Comparison of ENCODE assay signal across 26 cellular contexts in the genomic region with DNA sequence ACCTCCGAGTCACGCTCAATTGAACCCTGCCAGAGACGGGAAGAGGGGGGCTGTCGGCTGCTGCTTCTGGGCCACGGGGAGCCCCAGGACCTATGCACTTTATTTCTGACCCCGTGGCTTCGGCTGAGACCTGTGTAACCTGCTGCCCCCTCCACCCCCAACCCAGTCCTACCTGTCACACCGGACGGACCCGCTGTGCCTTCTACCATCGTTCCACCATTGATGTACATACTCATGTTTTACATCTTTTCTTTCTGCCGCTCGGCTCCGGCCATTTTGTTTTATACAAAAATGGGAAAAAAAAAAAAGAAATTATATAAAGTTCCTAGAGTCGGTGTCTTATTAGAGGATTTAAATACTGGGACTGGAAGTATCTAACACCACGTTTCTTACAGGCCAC. TPM values are rescaled to one million over a fixed set of nuclear protein-coding genes. Genes with fewer than 3 reads are reported as not detected.
DNase-seq lines count a peak whose midpoint lies in the region; ATAC-seq and TF ChIP-seq lines count a peak whose summit lies in the region.
"Had no signal": no experiment of that assay in that cellular context is flagged by ENCODE, and none has a peak within 500 bp of the region (broad histone marks: within the 10 kb centered on the region; RNA-seq: fewer than 3 reads in every experiment).

No MANE protein-coding gene starts in this region.

- H3K14ac ChIP-seq in trophoblast cell (ENCODE audit: low read length) = no peak overlapping the region

- H2BK120ac ChIP-seq in trophoblast cell (ENCODE audit: insufficient read depth, low read length, poor library complexity) = no peak overlapping the region

- H3K79me2 ChIP-seq in GM23338 (replicated peaks; ENCODE audit: insufficient read depth) = no peaks in the 10 kb centered on the region
- no peaks in the 10 kb centered on the region for H3K79me2 ChIP-seq in trophoblast cell (ENCODE audit: control insufficient read depth, insufficient read depth, low read length, poor library complexity)

- H3K4me2 ChIP-seq in GM23338 (no peak overlapping the region), trophoblast cell (ENCODE audit: low read length) (no peak overlapping the region)
- H3K4me2 ChIP-seq: BLaER1 had no signal

- H3K9ac ChIP-seq in trophoblast cell (ENCODE audit: low read length) = no peak overlapping the region
- H3K9ac ChIP-seq: BLaER1 had no signal

- no peak overlapping the region for H4K8ac ChIP-seq in trophoblast cell (ENCODE audit: low read depth, low read length)

- peaks cover 13% of the 10 kb centered on the region; the same call in 1 of the 2 replicates for H3K4me1 ChIP-seq in GM23338 (ENCODE audit: insufficient read depth)
- peaks cover 0 to 6% of the 10 kb centered on the region in 2 donors for H3K4me1 ChIP-seq in esophagus (ENCODE audit: control insufficient read depth in 2 of 2, insufficient read depth in 2 of 2, low read length in 1 of 2)
- peaks cover 3% of the 10 kb centered on the region in 2 experiments for H3K4me1 ChIP-seq in trophoblast cell (ENCODE audit: control insufficient read depth in 1 of 2, insufficient read depth in 2 of 2, low read length in 2 of 2)
- peaks cover 3 to 21% (median 13%) of the 10 kb centered on the region in 9 donors for H3K4me1 ChIP-seq in heart right ventricle

- H3K36me3 Mint-ChIP-seq in GM23338 (ENCODE audit: low read depth) (peaks cover 67% of the 10 kb centered on the region), glutamatergic neuron (ENCODE audit: unreplicated experiment) (no peaks in the 10 kb centered on the region)

- POLR2A ChIA-PET in RWPE1 (lab: Yijun Ruan, JAX; ENCODE audit: low non-redundant PET) = no interaction called here

- TF ChIP-seq CTCF in GM23338 (conservative IDR thresholded peaks at IDR 0.05; ENCODE audit: low read depth in 2 of 2) (no peak), RWPE1 (conservative IDR thresholded peaks at IDR 0.05; ENCODE audit: low read depth) (no peak), heart right ventricle (IDR thresholded peaks at IDR 0.05) (no peak), glutamatergic neuron (IDR thresholded peaks at IDR 0.05; ENCODE audit: partially characterized antibody, unreplicated experiment) (no peak)

- H3K27ac ChIP-seq in GM23338 (ENCODE audit: low read depth) (no peak overlapping the region), RWPE1 (peak overlapping the region; percentile 54), esophagus (ENCODE audit: low read depth in 2 of 2, low read length in 1 of 2) (peak overlapping the region; percentile 39 to 62), trophoblast cell (ENCODE audit: low read depth, low read length) (no peak overlapping the region), heart right ventricle (no peak overlapping the region)
- H3K27ac ChIP-seq: BLaER1, SK-N-MC had no signal

- H3K27ac Mint-ChIP-seq in GM23338 (no peak overlapping the region), glutamatergic neuron (ENCODE audit: unreplicated experiment) (no peak overlapping the region)
- H3K27ac Mint-ChIP-seq: CD4-positive, CD25-positive, alpha-beta regulatory T cell had no signal

- no peak overlapping the region for H3K18ac ChIP-seq in trophoblast cell (ENCODE audit: low read length)

- no peaks in the 10 kb centered on the region for H3K27me3 ChIP-seq in GM23338 (ENCODE audit: insufficient read depth)
- H3K27me3 ChIP-seq in esophagus (ENCODE audit: control insufficient read depth in 1 of 2, insufficient read depth in 2 of 2, low read length in 2 of 2) = no peaks in the 10 kb centered on the region
- H3K27me3 ChIP-seq in trophoblast cell (ENCODE audit: insufficient read depth, low read length) = no peaks in the 10 kb centered on the region
- no peaks in the 10 kb centered on the region for H3K27me3 ChIP-seq in heart right ventricle
- H3K27me3 ChIP-seq: BLaER1, Peyer's patch had no signal

- H4K20me1 ChIP-seq in GM23338 (replicated peaks; ENCODE audit: insufficient read depth) = peaks cover 13% of the 10 kb centered on the region
- H4K20me1 ChIP-seq: BLaER1 had no signal

- no peaks in the 10 kb centered on the region for H3K79me1 ChIP-seq in trophoblast cell (ENCODE audit: low read length)

- WGBS in esophagus, 2 donors = 88 to 90% methylated on average over 16 of the region's 16 CpGs
- no CpG with 5 or more reads among the region's 16 CpGs for WGBS in trophoblast cell (ENCODE audit: extremely low coverage, insufficient coverage, insufficient read length)
- WGBS in heart right ventricle, 2 donors = 93 to 94% methylated on average over 16 of the region's 16 CpGs

- H2BK5ac ChIP-seq in trophoblast cell (ENCODE audit: low read depth, low read length, poor library complexity) = no peak overlapping the region

- H3K4ac ChIP-seq in trophoblast cell (ENCODE audit: low read depth, low read length) = no peak overlapping the region

- H3K4me3 ChIP-seq in GM23338 (no peak overlapping the region), esophagus (ENCODE audit: low read depth in 1 of 2, low read length in 2 of 2) (no peak overlapping the region), trophoblast cell (ENCODE audit: low read depth, low read length) (no peak overlapping the region), heart right ventricle (no peak overlapping the region)
- H3K4me3 ChIP-seq: BLaER1, Peyer's patch, SK-N-MC had no signal

- H3K4me3 Mint-ChIP-seq in GM23338 (peak overlapping the region; percentile 33; the same call in 1 of the 3 replicates), glutamatergic neuron (ENCODE audit: unreplicated experiment) (no peak overlapping the region)

- H3K27me3 Mint-ChIP-seq in GM23338 (ENCODE audit: insufficient read depth, low read depth, poor library complexity) (peaks cover 27% of the 10 kb centered on the region), glutamatergic neuron (ENCODE audit: unreplicated experiment) (peaks cover 4% of the 10 kb centered on the region)
- H3K27me3 Mint-ChIP-seq: CD4-positive, CD25-positive, alpha-beta regulatory T cell had no signal

- H4K91ac ChIP-seq in trophoblast cell (ENCODE audit: low read depth, low read length) = no peak overlapping the region

- intact Hi-C loops in heart right ventricle (cut with DNase I) = loop anchor here in 1 of 10 donors (10.0 kb wide), 1 partner anchor 116 kb away; no protein-coding TSS in a partner anchor

- no peak overlapping the region for H4K12ac ChIP-seq in trophoblast cell (ENCODE audit: low read depth, low read length)

- peaks cover 15% of the 10 kb centered on the region for H3F3A ChIP-seq in GM23338 (replicated peaks; ENCODE audit: low read depth)

- H2AFZ ChIP-seq in GM23338 = no peak overlapping the region
- no peak overlapping the region for H2AFZ ChIP-seq in trophoblast cell (ENCODE audit: insufficient read depth, low read length, poor library complexity)

- no peaks in the 10 kb centered on the region for H3K9me2 ChIP-seq in GM23338 (ENCODE audit: insufficient read depth)

- H3K9me3 Mint-ChIP-seq in GM23338 (no peaks in the 10 kb centered on the region), glutamatergic neuron (ENCODE audit: unreplicated experiment) (peaks cover 5% of the 10 kb centered on the region)
- H3K9me3 Mint-ChIP-seq: CD4-positive, CD25-positive, alpha-beta regulatory T cell had no signal

- CTCF ChIA-PET in RWPE1 (lab: Yijun Ruan, JAX) = interaction anchor here (0.6 kb wide), 1 partner anchor 729 kb away, joined by 3 read pairs; no protein-coding TSS in a partner anchor

- peaks cover 3% of the 10 kb centered on the region; the same call in 1 of the 3 replicates for H3K4me1 Mint-ChIP-seq in GM23338
- H3K4me1 Mint-ChIP-seq in glutamatergic neuron (ENCODE audit: low read depth, unreplicated experiment) = no peaks in the 10 kb centered on the region

- H3K9me3 ChIP-seq in esophagus (ENCODE audit: control insufficient read depth in 2 of 2, insufficient read depth in 1 of 2, low read depth in 1 of 2, low read length in 1 of 2) = no peaks in the 10 kb centered on the region
- H3K9me3 ChIP-seq in trophoblast cell (ENCODE audit: insufficient read depth, low read depth, low read length) = peaks cover 5% of the 10 kb centered on the region
- no peaks in the 10 kb centered on the region for H3K9me3 ChIP-seq in heart right ventricle
- H3K9me3 ChIP-seq: BLaER1, Peyer's patch had no signal

- no peak overlapping the region for H2AK5ac ChIP-seq in trophoblast cell (ENCODE audit: low read length)

- no peak overlapping the region for H2BK12ac ChIP-seq in trophoblast cell (ENCODE audit: low read length)

- no peak for DNase-seq in GM23338 (ENCODE audit: low spot score)
- DNase-seq in RWPE1 (ENCODE audit: low spot score) = no peak
- peak; percentile 61 to 73 for DNase-seq in trophoblast cell
- no peak for DNase-seq in heart right ventricle
- DNase-seq in glutamatergic neuron = no peak
- no peak for DNase-seq in mesenteric fat pad (ENCODE audit: low spot score)
- no peak for DNase-seq in ureter (ENCODE audit: low spot score)
- DNase-seq: CD4-positive, CD25-positive, alpha-beta regulatory T cell; DMS53; HCEC 1CT; KG1; MM.1S; NCI-H1417; NCI-H1694; NCI-H2081 treated with DMSO at 0.1 percent for 48 hours; NCI-H2171; NCI-H226; NCI-H510A; NCI-H69; Peyer's patch; SIG-M5 had no signal

- ATAC-seq in GM23338 (no peak), heart right ventricle (no peak)

- H3K36me3 ChIP-seq in GM23338 (ENCODE audit: insufficient read depth) (peaks cover 40% of the 10 kb centered on the region), esophagus (ENCODE audit: control insufficient read depth in 2 of 2, insufficient read depth in 2 of 2, low read length in 1 of 2) (peaks cover 6 to 38% of the 10 kb centered on the region in 2 donors), trophoblast cell (ENCODE audit: control insufficient read depth in 1 of 2, insufficient read depth in 2 of 2, low read length in 2 of 2) (peaks cover 71 to 75% of the 10 kb centered on the region in 2 experiments), heart right ventricle (peaks cover 0 to 65% (median 57%) of the 10 kb centered on the region in 9 donors)

- no peak overlapping the region for H3K23ac ChIP-seq in trophoblast cell (ENCODE audit: low read length)

RNA-seq across cellular contexts. Expression of gene TRIP10, which starts 11.7 kb away (rescaled TPM):
- total RNA-seq in GM23338 (2014; rRNA removed; shearing (Covaris generic)) = 46.2 and 56.8 TPM in 2 replicates
- polyA plus RNA-seq in GM23338 (2016; fragmentation: Nextera tagmentation; extraction: Ambion mirVana) (65.4 and 68.5 TPM in 2 replicates), esophagus (100 to 1,000 TPM; 191 to 519 TPM), heart right ventricle (100 to 1,000 TPM in 1 of 2 donors, 10 to 100 TPM in 1; 93.7 to 314 TPM)
- polyA plus RNA-seq in trophoblast cell (2013) = 86.9 and 89.2 TPM in 2 replicates
- total RNA-seq in heart right ventricle (100 to 1,000 TPM in 1 of 10 donors, 10 to 100 TPM in 9; 60.6 to 152 (median 73.5) TPM), glutamatergic neuron (ENCODE audit: unreplicated experiment) (16.7 TPM), mesenteric fat pad (88.3 TPM), ureter (86.0 TPM)

RNA-seq across cellular contexts. Expression of gene GPR108, which starts 13.8 kb away (rescaled TPM):
- total RNA-seq in GM23338 (2014; rRNA removed; shearing (Covaris generic)) = 42.6 and 57.9 TPM in 2 replicates
- polyA plus RNA-seq in GM23338 (2016; fragmentation: Nextera tagmentation; extraction: Ambion mirVana) (44.8 and 45.9 TPM in 2 replicates), esophagus (10 to 100 TPM; 55.8 to 93.8 TPM), heart right ventricle (10 to 100 TPM; 43.1 to 62.0 TPM)
- polyA plus RNA-seq in trophoblast cell (2013) = 45.3 and 47.5 TPM in 2 replicates
- total RNA-seq in heart right ventricle (10 to 100 TPM; 20.4 to 33.6 (median 21.5) TPM), glutamatergic neuron (ENCODE audit: unreplicated experiment) (44.2 TPM), mesenteric fat pad (55.4 TPM), ureter (74.0 TPM)

RNA-seq across cellular contexts. Expression of gene SH2D3A, which starts 16.0 kb away (rescaled TPM):
- total RNA-seq in GM23338 (2014; rRNA removed; shearing (Covaris generic)) = 25.6 and 38.4 TPM in 2 replicates
- polyA plus RNA-seq in GM23338 (2016; fragmentation: Nextera tagmentation; extraction: Ambion mirVana) (20.7 and 24.6 TPM in 2 replicates), esophagus (10 to 100 TPM; 29.6 to 48.7 TPM), heart right ventricle (under 1 TPM; 0.17 to 0.37 TPM)
- polyA plus RNA-seq in trophoblast cell (2013) = 25.0 and 26.7 TPM in 2 replicates
- total RNA-seq in heart right ventricle (under 1 TPM in 5 of 10 donors, not detected in 5; 0.16 to 0.79 (median 0.36) TPM), glutamatergic neuron (ENCODE audit: unreplicated experiment) (0.32 TPM), mesenteric fat pad (0.55 TPM), ureter (68.7 TPM)
- polyA plus RNA-seq: AG04450 had no signal

RNA-seq across cellular contexts. Expression of gene VAV1, which starts 21.3 kb away (rescaled TPM):
- 1.7 and 1.8 TPM in 2 replicates for total RNA-seq in GM23338 (2014; rRNA removed; shearing (Covaris generic))
- polyA plus RNA-seq in GM23338 (2016; fragmentation: Nextera tagmentation; extraction: Ambion mirVana) = 0.82 and 1.0 TPM in 2 replicates
- 1 to 10 TPM; 1.3 to 8.4 TPM for polyA plus RNA-seq in esophagus
- 0.12 and 0.24 TPM in 2 replicates for polyA plus RNA-seq in trophoblast cell (2013)
- 10 to 100 TPM in 1 of 10 donors, 1 to 10 TPM in 6, under 1 TPM in 3; 0.45 to 11.0 (median 1.4) TPM for total RNA-seq in heart right ventricle
- polyA plus RNA-seq in heart right ventricle = 1 to 10 TPM in 1 of 2 donors, under 1 TPM in 1; 0.70 to 1.3 TPM
- total RNA-seq in glutamatergic neuron (ENCODE audit: unreplicated experiment) = not detected
- 16.4 TPM for total RNA-seq in mesenteric fat pad
- 12.1 TPM for total RNA-seq in ureter
- total RNA-seq: G401 had no signal
- polyA plus RNA-seq: AG04450 had no signal

RNA-seq across cellular contexts. Expression of gene C3, which starts 30.7 kb away (rescaled TPM):
- 4.8 and 17.7 TPM in 2 replicates for total RNA-seq in GM23338 (2014; rRNA removed; shearing (Covaris generic))
- polyA plus RNA-seq in GM23338 (2016; fragmentation: Nextera tagmentation; extraction: Ambion mirVana) (5.1 and 7.5 TPM in 2 replicates), esophagus (100 to 1,000 TPM in 1 of 2 donors, 10 to 100 TPM in 1; 25.6 to 137 TPM), heart right ventricle (100 to 1,000 TPM; 275 to 475 TPM)
- polyA plus RNA-seq in trophoblast cell (2013) = 4.5 and 5.1 TPM in 2 replicates
- total RNA-seq in heart right ventricle (100 to 1,000 TPM in 5 of 10 donors, 10 to 100 TPM in 5; 23.0 to 438 (median 111) TPM), glutamatergic neuron (ENCODE audit: unreplicated experiment) (0.69 TPM), mesenteric fat pad (1,009 TPM), ureter (718 TPM)
- total RNA-seq: CD4-positive, CD25-positive, alpha-beta regulatory T cell had no signal
- polyA plus RNA-seq: CD4-positive, CD25-positive, alpha-beta regulatory T cell had no signal

Comparison
In these comparisons a context has a peak if more than half of its experiments do, and no peak if none do; other contexts are left out.
1. DNase-seq: peak in trophoblast cell (2 of 2); none in GM23338 (single experiment), RWPE1 (single experiment), heart right ventricle (0 of 2), glutamatergic neuron (single experiment), mesenteric fat pad (single experiment) and ureter (single experiment).
2. H3K27ac ChIP-seq: peak in RWPE1 (single experiment) and esophagus (2 of 2); none in GM23338 (single experiment), trophoblast cell (single experiment) and heart right ventricle (0 of 10).
3. RNA of gene SH2D3A, which starts 16.0 kb away (total RNA-seq): 68.7 TPM in ureter (single experiment) and 25.6 to 38.4 TPM in GM23338; 0.55 TPM in mesenteric fat pad (single experiment), 0.32 TPM in glutamatergic neuron (single experiment) and 0.16 to 0.79 TPM in heart right ventricle; every median in the first group is over 10 times any median in the second.